ENCODE assay signal across 17 cellular contexts in the genomic region with DNA sequence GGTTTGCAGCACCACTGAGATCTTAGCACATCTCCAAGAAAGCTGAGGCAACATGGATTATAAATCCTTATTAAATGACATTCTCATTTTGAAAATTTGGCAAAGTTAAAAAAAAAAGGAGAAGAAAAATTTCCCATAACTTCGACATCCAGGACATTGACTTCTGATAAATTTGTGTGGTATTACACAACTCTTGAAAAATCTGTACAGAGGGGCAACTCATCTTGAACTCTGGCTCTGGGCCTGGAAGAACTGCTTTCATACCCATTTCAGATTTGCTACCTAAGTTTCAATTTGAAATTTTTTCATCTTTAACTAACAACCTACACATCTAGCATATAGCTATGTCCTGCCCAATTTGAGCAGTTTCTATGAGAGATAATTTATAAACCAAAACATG.
DNase-seq lines count a peak whose midpoint lies in the region; ATAC-seq and TF ChIP-seq lines count a peak whose summit lies in the region.
"Had no signal": no experiment of that assay in that cellular context is flagged by ENCODE, and none has a peak within 500 bp of the region (broad histone marks: within the 10 kb centered on the region; RNA-seq: fewer than 3 reads in every experiment).

No MANE protein-coding gene starts in this region.

- 76% methylated on average over 1 of the region's 1 CpG for WGBS in SK-N-SH (ENCODE audit: low lambda C conversion rate)
- WGBS in liver, result 18% methylated on average over 1 of the region's 1 CpG

- no peak for TF ChIP-seq RAD21 in SK-N-SH (IDR thresholded peaks at IDR 0.05; ENCODE audit: low read length)
- peak; percentile 20 to 27 for TF ChIP-seq RAD21 in liver (IDR thresholded peaks at IDR 0.05)

- POLR2A ChIA-PET in SK-N-SH (lab: Yijun Ruan, JAX), result no interaction called here

- H2AFZ ChIP-seq in SK-N-SH (ENCODE audit: low read depth), result 0 out of 2 replicates have a peak overlapping the region, but pooled peaks have one; percentile 41

- no peak overlapping the region for H3K27ac ChIP-seq in SK-N-SH (ENCODE audit: low read depth in 2 of 2, low read length in 1 of 2)
- peak overlapping the region; percentile 47 to 69 for H3K27ac ChIP-seq in liver (ENCODE audit: low read depth in 1 of 2, low read length in 2 of 2)
- no peak overlapping the region for H3K27ac ChIP-seq in foreskin keratinocyte
- H3K27ac ChIP-seq: 22Rv1, A549, BLaER1 had no signal

- no peaks in the 10 kb centered on the region for H3K9me3 ChIP-seq in SK-N-SH
- H3K9me3 ChIP-seq in liver (ENCODE audit: control insufficient read depth in 4 of 4, low read length in 3 of 4), result no peaks in the 10 kb centered on the region
- H3K9me3 ChIP-seq: A549, BLaER1 had no signal

- no peak for TF ChIP-seq EP300 in SK-N-SH (IDR thresholded peaks at IDR 0.05; ENCODE audit: borderline replicate concordance in 1 of 2, low read depth in 1 of 2, low read length in 1 of 2)

- DNase-seq in SK-N-SH, result no peak
- peak; percentile 26 for DNase-seq in fibroblast of the conjunctiva (ENCODE audit: low read depth)
- DNase-seq in NCI-H146 treated with DMSO at 0.1 percent for 48 hours (lab: John Stamatoyannopoulos, UW; ENCODE audit: unreplicated experiment), result no peak
- no peak for DNase-seq in midbrain (lab: John Stamatoyannopoulos, UW)
- no peak for DNase-seq in foreskin keratinocyte
- DNase-seq: Calu3; CD4-positive, alpha-beta memory T cell; DMS79 treated with DMSO at 0.1 percent for 48 hours; GF-D8; GOT3; H9 had no signal

- CTCF ChIA-PET in SK-N-SH (lab: Yijun Ruan, JAX), result no interaction called here

- no peaks in the 10 kb centered on the region for H3K79me2 ChIP-seq in SK-N-SH (ENCODE audit: insufficient read depth)

- no peaks in the 10 kb centered on the region for H4K20me1 ChIP-seq in SK-N-SH (ENCODE audit: insufficient read depth)
- H4K20me1 ChIP-seq: BLaER1 had no signal

- ATAC-seq in SK-N-SH treated with all-trans-retinoic acid at 6 μM for 48 hours, result no peak
- ATAC-seq in HG02885 (IDR thresholded peaks at IDR 0.05; ENCODE audit: poor library complexity, unreplicated experiment), result no peak
- no peak for ATAC-seq in foreskin keratinocyte
- ATAC-seq: A549 had no signal

- no peaks in the 10 kb centered on the region for H3F3A ChIP-seq in SK-N-SH (replicated peaks; ENCODE audit: insufficient read depth)

- H3K27me3 ChIP-seq in SK-N-SH (ENCODE audit: insufficient read depth) (no peaks in the 10 kb centered on the region), liver (ENCODE audit: control insufficient read depth in 4 of 4, insufficient read depth in 4 of 4, low read length in 3 of 4) (no peaks in the 10 kb centered on the region), foreskin keratinocyte (no peaks in the 10 kb centered on the region)
- H3K27me3 ChIP-seq: BLaER1 had no signal

- H3K4me1 ChIP-seq in SK-N-SH (ENCODE audit: control insufficient read depth in 1 of 2, insufficient read depth in 2 of 2, low read depth in 1 of 2, low read length in 1 of 2) (peaks cover 8 to 9% of the 10 kb centered on the region in 2 experiments; a peak in 3 of 4 replicates), liver (ENCODE audit: control insufficient read depth in 4 of 4, insufficient read depth in 4 of 4, low read length in 3 of 4) (peaks cover 7 to 32% (median 29%) of the 10 kb centered on the region in 4 donors), foreskin keratinocyte (no peaks in the 10 kb centered on the region)
- H3K4me1 ChIP-seq: BLaER1 had no signal

- H3K9me2 ChIP-seq in SK-N-SH, result no peaks in the 10 kb centered on the region

- H3K4me2 ChIP-seq in SK-N-SH, result no peak overlapping the region
- H3K4me2 ChIP-seq: A549, BLaER1 had no signal

- H3K36me3 ChIP-seq in SK-N-SH (replicated peaks in 1 of 2; ENCODE audit: control insufficient read depth in 1 of 2, insufficient read depth in 2 of 2, low read length in 1 of 2), result no peaks in the 10 kb centered on the region
- no peaks in the 10 kb centered on the region for H3K36me3 ChIP-seq in liver (ENCODE audit: control insufficient read depth in 4 of 4, insufficient read depth in 3 of 4, low read depth in 1 of 4, low read length in 3 of 4)
- H3K36me3 ChIP-seq: BLaER1 had no signal

- H3K4me3 ChIP-seq in SK-N-SH (ENCODE audit: low read depth in 2 of 2, low read length in 1 of 2) (no peak overlapping the region), liver (ENCODE audit: low read depth in 1 of 3, low read length in 3 of 3) (no peak overlapping the region)
- H3K4me3 ChIP-seq: A549, BLaER1 had no signal

- H3K9ac ChIP-seq in SK-N-SH, result no peak overlapping the region
- peak overlapping the region in 1 of 2 donors; percentile 58 for H3K9ac ChIP-seq in liver (ENCODE audit: low read depth in 1 of 2, low read length in 2 of 2)
- H3K9ac ChIP-seq: BLaER1 had no signal

- TF ChIP-seq CTCF in SK-N-SH (IDR thresholded peaks at IDR 0.05), result no peak
- no peak for TF ChIP-seq CTCF in liver (IDR thresholded peaks at IDR 0.05; ENCODE audit: low read depth, low read length, missing input control)
- no peak for TF ChIP-seq CTCF in foreskin keratinocyte (conservative IDR thresholded peaks at IDR 0.05)

TF ChIP-seq in SK-N-SH, 30 proteins besides CTCF, POLR2A, EP300 and RAD21:
- TF ChIP-seq TEAD4 (IDR thresholded peaks at IDR 0.05; ENCODE audit: borderline replicate concordance, insufficient read depth), result no peak
- no peak for TF ChIP-seq CHD2 (IDR thresholded peaks at IDR 0.05; ENCODE audit: low read length, partially characterized antibody)
- TF ChIP-seq MEF2A (IDR thresholded peaks at IDR 0.05; ENCODE audit: borderline replicate concordance, low read depth), result no peak
- no peak for TF ChIP-seq TAF1 (IDR thresholded peaks at IDR 0.05; ENCODE audit: borderline replicate concordance, low read depth, low read length)
- TF ChIP-seq, protein P1, sequence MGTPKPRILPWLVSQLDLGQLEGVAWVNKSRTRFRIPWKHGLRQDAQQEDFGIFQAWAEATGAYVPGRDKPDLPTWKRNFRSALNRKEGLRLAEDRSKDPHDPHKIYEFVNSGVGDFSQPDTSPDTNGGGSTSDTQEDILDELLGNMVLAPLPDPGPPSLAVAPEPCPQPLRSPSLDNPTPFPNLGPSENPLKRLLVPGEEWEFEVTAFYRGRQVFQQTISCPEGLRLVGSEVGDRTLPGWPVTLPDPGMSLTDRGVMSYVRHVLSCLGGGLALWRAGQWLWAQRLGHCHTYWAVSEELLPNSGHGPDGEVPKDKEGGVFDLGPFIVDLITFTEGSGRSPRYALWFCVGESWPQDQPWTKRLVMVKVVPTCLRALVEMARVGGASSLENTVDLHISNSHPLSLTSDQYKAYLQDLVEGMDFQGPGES (IDR thresholded peaks at IDR 0.05; ENCODE audit: low read depth, low read length), result no peak
- TF ChIP-seq RFX5 (IDR thresholded peaks at IDR 0.05; ENCODE audit: low read length), result no peak
- no peak for TF ChIP-seq FOXJ3 (CRISPR knock-in tag; IDR thresholded peaks at IDR 0.05)

TF ChIP-seq in SK-N-SH treated with all-trans-retinoic acid at 6 μM for 48 hours, 23 proteins besides CTCF, POLR2A, EP300 and RAD21:
- TF ChIP-seq ZC3H10 (CRISPR knock-in tag; IDR thresholded peaks at IDR 0.05), result no peak
- TF ChIP-seq RARB (CRISPR knock-in tag; IDR thresholded peaks at IDR 0.05), result no peak
- no peak for TF ChIP-seq CSDC2 (CRISPR knock-in tag; IDR thresholded peaks at IDR 0.05)
- TF ChIP-seq ZNF565 (CRISPR knock-in tag; conservative IDR thresholded peaks at IDR 0.05; ENCODE audit: low read depth), result no peak
- no peak for TF ChIP-seq ISL1 (CRISPR knock-in tag; IDR thresholded peaks at IDR 0.05)
- no peak for TF ChIP-seq ZFP30 (CRISPR knock-in tag; IDR thresholded peaks at IDR 0.05)
- TF ChIP-seq TOX (CRISPR knock-in tag; IDR thresholded peaks at IDR 0.05; ENCODE audit: borderline replicate concordance), result no peak
- TF ChIP-seq, protein P2, sequence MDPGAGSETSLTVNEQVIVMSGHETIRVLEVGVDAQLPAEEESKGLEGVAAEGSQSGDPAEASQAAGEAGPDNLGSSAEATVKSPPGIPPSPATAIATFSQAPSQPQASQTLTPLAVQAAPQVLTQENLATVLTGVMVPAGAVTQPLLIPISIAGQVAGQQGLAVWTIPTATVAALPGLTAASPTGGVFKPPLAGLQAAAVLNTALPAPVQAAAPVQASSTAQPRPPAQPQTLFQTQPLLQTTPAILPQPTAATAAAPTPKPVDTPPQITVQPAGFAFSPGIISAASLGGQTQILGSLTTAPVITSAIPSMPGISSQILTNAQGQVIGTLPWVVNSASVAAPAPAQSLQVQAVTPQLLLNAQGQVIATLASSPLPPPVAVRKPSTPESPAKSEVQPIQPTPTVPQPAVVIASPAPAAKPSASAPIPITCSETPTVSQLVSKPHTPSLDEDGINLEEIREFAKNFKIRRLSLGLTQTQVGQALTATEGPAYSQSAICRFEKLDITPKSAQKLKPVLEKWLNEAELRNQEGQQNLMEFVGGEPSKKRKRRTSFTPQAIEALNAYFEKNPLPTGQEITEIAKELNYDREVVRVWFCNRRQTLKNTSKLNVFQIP (CRISPR knock-in tag; IDR thresholded peaks at IDR 0.05; ENCODE audit: borderline replicate concordance, low read depth), result no peak

TF ChIP-seq in liver, 16 proteins besides CTCF, POLR2A, EP300 and RAD21 (continues in another document):
- peak; percentile 43 for TF ChIP-seq SP1 (IDR thresholded peaks at IDR 0.05)
- TF ChIP-seq FOXA1 (IDR thresholded peaks at IDR 0.05), result no peak
- TF ChIP-seq, protein P3, sequence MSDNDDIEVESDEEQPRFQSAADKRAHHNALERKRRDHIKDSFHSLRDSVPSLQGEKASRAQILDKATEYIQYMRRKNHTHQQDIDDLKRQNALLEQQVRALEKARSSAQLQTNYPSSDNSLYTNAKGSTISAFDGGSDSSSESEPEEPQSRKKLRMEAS (IDR thresholded peaks at IDR 0.05), result peak; percentile 40
- TF ChIP-seq TAF1 (conservative IDR thresholded peaks at IDR 0.05), result no peak
- TF ChIP-seq JUND (IDR thresholded peaks at IDR 0.05), result peak in 1 of 2 donors; percentile 13
- peak; percentile 37 for TF ChIP-seq YY1 (IDR thresholded peaks at IDR 0.05)
- peak; percentile 68 to 72 for TF ChIP-seq HNF4A (conservative IDR thresholded peaks at IDR 0.05)
- no peak for TF ChIP-seq EGR1 (IDR thresholded peaks at IDR 0.05; ENCODE audit: low read depth in 2 of 2)
- TF ChIP-seq GABPA (IDR thresholded peaks at IDR 0.05 in 1 of 2, conservative IDR thresholded peaks at IDR 0.05 in 1 of 2), result no peak
- no peak for TF ChIP-seq HNF4G (IDR thresholded peaks at IDR 0.05)

Comparison
In these comparisons a context has a peak if more than half of its experiments do, and no peak if none do; other contexts are left out.
1. H3K27ac ChIP-seq: peak in liver (2 of 2); none in SK-N-SH (0 of 2) and foreskin keratinocyte (single experiment).